In the genomic region with DNA sequence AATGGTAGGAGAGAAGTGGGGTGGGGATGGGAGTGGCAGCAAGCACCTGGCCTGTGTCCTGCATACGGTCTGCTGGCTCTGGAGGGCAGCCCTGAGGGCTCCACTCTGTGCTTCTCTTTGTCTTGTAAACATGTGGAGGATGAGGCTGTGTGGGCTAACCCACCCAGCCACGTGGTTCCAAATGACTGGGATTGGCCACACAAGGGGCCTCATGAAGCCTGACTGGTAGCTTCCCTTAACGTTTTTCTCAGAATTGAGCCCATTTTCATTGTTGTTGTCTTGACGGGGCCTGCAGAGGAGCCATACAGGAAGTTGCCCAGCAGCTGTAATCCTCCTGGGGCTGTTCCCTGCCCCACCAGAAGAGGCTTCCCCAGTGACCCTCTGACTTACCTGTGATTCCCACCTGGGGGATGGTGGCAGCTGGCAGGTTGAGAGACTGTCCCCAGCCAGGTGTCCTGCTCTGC, we compare ENCODE assay signal across 15 cellular contexts. TPM values are rescaled to one million over a fixed set of nuclear protein-coding genes. Genes with fewer than 3 reads are reported as not detected.
DNase-seq lines count a peak whose midpoint lies in the region; ATAC-seq and TF ChIP-seq lines count a peak whose summit lies in the region.
"Had no signal": no experiment of that assay in that cellular context is flagged by ENCODE, and none has a peak within 500 bp of the region (broad histone marks: within the 10 kb centered on the region; RNA-seq: fewer than 3 reads in every experiment).

No MANE protein-coding gene starts in this region.

- no peak overlapping the region for H3K4me3 ChIP-seq in NB4 (ENCODE audit: low read depth, low read length)
- H3K4me3 ChIP-seq: Peyer's patch, prostate gland had no signal

- no peak for ATAC-seq in left cardiac atrium
- ATAC-seq in Right ventricle myocardium inferior: no peak
- peak; percentile 94 for ATAC-seq in stimulated activated naive CD8-positive, alpha-beta T cell treated with anti-CD3 and anti-CD28 coated beads, Interleukin-15, amount 100 ng/mL, for 72 hours
- no peak for ATAC-seq in GM21723 (IDR thresholded peaks at IDR 0.05; ENCODE audit: unreplicated experiment)
- ATAC-seq in HG03469 (IDR thresholded peaks at IDR 0.05; ENCODE audit: unreplicated experiment): no peak
- ATAC-seq in HG02642 (IDR thresholded peaks at IDR 0.05; ENCODE audit: poor library complexity, unreplicated experiment): no peak

- intact Hi-C loops in left cardiac atrium (cut with DNase I) (no loop called here), Right ventricle myocardium inferior (cut with DNase I) (no loop called here)
- intact Hi-C loops in dendritic cell treated with granulocyte-macrophage colony-stimulating factor and Interleukin-4, amounts not matched to agents 40 ng/mL and 50 ng/mL, for 4 days (cut with micrococcal nuclease): no loop called here

- TF ChIP-seq POLR2A in NB4 (IDR thresholded peaks at IDR 0.05; ENCODE audit: extremely low read depth, insufficient read length): no peak

- no peak overlapping the region for H3K4me3 Mint-ChIP-seq in dendritic cell treated with granulocyte-macrophage colony-stimulating factor and Interleukin-4, amounts not matched to agents 40 ng/mL and 50 ng/mL, for 4 days
- H3K4me3 Mint-ChIP-seq in stimulated activated naive CD8-positive, alpha-beta T cell treated with anti-CD3 and anti-CD28 coated beads, Interleukin-15, amount 100 ng/mL, for 72 hours: peak overlapping the region in 1 of 2 donors; percentile 32

- H3K9me3 Mint-ChIP-seq in dendritic cell treated with granulocyte-macrophage colony-stimulating factor and Interleukin-4, amounts not matched to agents 40 ng/mL and 50 ng/mL, for 4 days: no peaks in the 10 kb centered on the region
- no peaks in the 10 kb centered on the region for H3K9me3 Mint-ChIP-seq in stimulated activated naive CD8-positive, alpha-beta T cell treated with anti-CD3 and anti-CD28 coated beads, Interleukin-15, amount 100 ng/mL, for 72 hours

- H3K4me1 Mint-ChIP-seq in dendritic cell treated with granulocyte-macrophage colony-stimulating factor and Interleukin-4, amounts not matched to agents 40 ng/mL and 50 ng/mL, for 4 days (ENCODE audit: low read depth): peaks cover 9% of the 10 kb centered on the region
- peaks cover 22% of the 10 kb centered on the region for H3K4me1 Mint-ChIP-seq in stimulated activated naive CD8-positive, alpha-beta T cell treated with anti-CD3 and anti-CD28 coated beads, Interleukin-15, amount 100 ng/mL, for 72 hours

- peaks cover 100% of the 10 kb centered on the region for H3K36me3 Mint-ChIP-seq in dendritic cell treated with granulocyte-macrophage colony-stimulating factor and Interleukin-4, amounts not matched to agents 40 ng/mL and 50 ng/mL, for 4 days (ENCODE audit: low read depth)

- no peaks in the 10 kb centered on the region for H3K27me3 Mint-ChIP-seq in dendritic cell treated with granulocyte-macrophage colony-stimulating factor and Interleukin-4, amounts not matched to agents 40 ng/mL and 50 ng/mL, for 4 days
- H3K27me3 Mint-ChIP-seq in stimulated activated naive CD8-positive, alpha-beta T cell treated with anti-CD3 and anti-CD28 coated beads, Interleukin-15, amount 100 ng/mL, for 72 hours: no peaks in the 10 kb centered on the region

- TF ChIP-seq CTCF in NB4 (IDR thresholded peaks at IDR 0.05; ENCODE audit: low read depth, low read length): no peak

- peak overlapping the region; percentile 26 for H3K27ac Mint-ChIP-seq in dendritic cell treated with granulocyte-macrophage colony-stimulating factor and Interleukin-4, amounts not matched to agents 40 ng/mL and 50 ng/mL, for 4 days
- H3K27ac Mint-ChIP-seq in stimulated activated naive CD8-positive, alpha-beta T cell treated with anti-CD3 and anti-CD28 coated beads, Interleukin-15, amount 100 ng/mL, for 72 hours: peak overlapping the region; percentile 83 to 85

- DNase-seq in left cardiac atrium (peak; percentile 0), Right ventricle myocardium inferior (ENCODE audit: missing footprints) (no peak), NB4 (ENCODE audit: low read depth) (peak; percentile 47)
- peak in 1 of 2 donors; percentile 63 for DNase-seq in stimulated activated naive CD8-positive, alpha-beta T cell treated with anti-CD3 and anti-CD28 coated beads, Interleukin-15, amount 100 ng/mL, for 72 hours
- DNase-seq: amniotic stem cell, GDM1, NCI-H1105 treated with DMSO at 0.1 percent for 48 hours, NCI-H446 had no signal

RNA-seq across cellular contexts. Expression of a gene that starts 18.0 kb away (rescaled TPM):
- total RNA-seq in left cardiac atrium (1 to 10 TPM; 5.8 to 6.5 TPM), Right ventricle myocardium inferior (3.1 TPM)
- total RNA-seq: HT1080 had no signal

RNA-seq across cellular contexts. Expression of a gene that starts 34.0 kb away (rescaled TPM):
- 10 to 100 TPM; 46.6 to 54.8 TPM for total RNA-seq in left cardiac atrium
- 52.5 TPM for total RNA-seq in Right ventricle myocardium inferior

RNA-seq across cellular contexts. Expression of a gene that starts 36.9 kb away (rescaled TPM):
- total RNA-seq in left cardiac atrium: 10 to 100 TPM; 15.0 TPM
- total RNA-seq in Right ventricle myocardium inferior: 20.3 TPM

RNA-seq across cellular contexts. Expression of a gene that starts 48.1 kb away (rescaled TPM):
- total RNA-seq in left cardiac atrium: 10 to 100 TPM in 1 of 2 donors, 1 to 10 TPM in 1; 5.6 to 10.0 TPM
- total RNA-seq in Right ventricle myocardium inferior: 28.0 TPM
- total RNA-seq: HT1080 had no signal

RNA-seq across cellular contexts. Expression of a gene that starts 53.0 kb away (rescaled TPM):
- total RNA-seq in left cardiac atrium (1,000 to 10,000 TPM in 1 of 2 donors, 100 to 1,000 TPM in 1; 958 to 1,106 TPM), Right ventricle myocardium inferior (1,642 TPM)
- total RNA-seq: HT1080 had no signal
